1 cellular context compared by ENCODE assay signal in the genomic region with DNA sequence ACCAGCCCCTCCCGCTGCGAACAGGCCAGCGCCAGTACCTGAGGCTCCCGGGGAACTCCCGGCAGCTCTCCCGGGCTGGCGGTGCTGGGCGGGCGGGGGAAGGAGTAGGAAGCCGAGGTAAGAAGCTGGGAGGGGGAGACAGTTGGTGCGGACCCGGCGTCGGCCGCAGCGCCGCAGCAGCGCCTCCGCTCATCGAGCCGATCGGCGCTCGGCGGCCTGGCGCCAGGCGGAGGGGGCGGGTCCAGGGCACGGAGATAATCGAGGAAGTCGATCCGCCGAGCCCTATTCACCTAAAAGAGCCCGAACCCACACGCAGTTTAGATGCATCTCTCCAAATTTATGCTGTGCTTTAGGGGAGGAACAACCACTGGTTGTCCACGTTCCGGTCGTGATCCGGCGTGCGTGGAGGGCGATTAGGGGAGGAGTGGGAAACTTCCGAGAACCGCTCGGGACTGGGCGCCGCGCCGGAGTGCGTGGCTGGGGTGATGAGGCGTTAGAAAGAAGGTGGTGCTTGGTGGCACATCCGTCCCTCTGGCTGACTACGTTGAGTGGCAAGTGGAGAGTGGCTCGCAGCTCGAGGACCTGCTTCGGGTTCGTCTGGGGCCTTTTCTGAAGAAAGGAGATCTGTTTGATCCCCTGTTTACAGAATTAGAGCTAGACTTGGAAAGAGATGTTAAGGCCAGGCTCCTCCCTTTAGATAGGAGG.
TF ChIP-seq lines count a peak whose summit lies in the region.

A gene with protein sequence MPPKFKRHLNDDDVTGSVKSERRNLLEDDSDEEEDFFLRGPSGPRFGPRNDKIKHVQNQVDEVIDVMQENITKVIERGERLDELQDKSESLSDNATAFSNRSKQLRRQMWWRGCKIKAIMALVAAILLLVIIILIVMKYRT (minus strand): TSS at position 194 of the 705 bp plus-strand sequence. CDS start 3,651 bp downstream, outside the sequence.

TF ChIP-seq in HepG2, 621 proteins besides CTCF, POLR2A, EP300 and RAD21 (continued from another document and continues in another):
- TF ChIP-seq, protein P1, sequence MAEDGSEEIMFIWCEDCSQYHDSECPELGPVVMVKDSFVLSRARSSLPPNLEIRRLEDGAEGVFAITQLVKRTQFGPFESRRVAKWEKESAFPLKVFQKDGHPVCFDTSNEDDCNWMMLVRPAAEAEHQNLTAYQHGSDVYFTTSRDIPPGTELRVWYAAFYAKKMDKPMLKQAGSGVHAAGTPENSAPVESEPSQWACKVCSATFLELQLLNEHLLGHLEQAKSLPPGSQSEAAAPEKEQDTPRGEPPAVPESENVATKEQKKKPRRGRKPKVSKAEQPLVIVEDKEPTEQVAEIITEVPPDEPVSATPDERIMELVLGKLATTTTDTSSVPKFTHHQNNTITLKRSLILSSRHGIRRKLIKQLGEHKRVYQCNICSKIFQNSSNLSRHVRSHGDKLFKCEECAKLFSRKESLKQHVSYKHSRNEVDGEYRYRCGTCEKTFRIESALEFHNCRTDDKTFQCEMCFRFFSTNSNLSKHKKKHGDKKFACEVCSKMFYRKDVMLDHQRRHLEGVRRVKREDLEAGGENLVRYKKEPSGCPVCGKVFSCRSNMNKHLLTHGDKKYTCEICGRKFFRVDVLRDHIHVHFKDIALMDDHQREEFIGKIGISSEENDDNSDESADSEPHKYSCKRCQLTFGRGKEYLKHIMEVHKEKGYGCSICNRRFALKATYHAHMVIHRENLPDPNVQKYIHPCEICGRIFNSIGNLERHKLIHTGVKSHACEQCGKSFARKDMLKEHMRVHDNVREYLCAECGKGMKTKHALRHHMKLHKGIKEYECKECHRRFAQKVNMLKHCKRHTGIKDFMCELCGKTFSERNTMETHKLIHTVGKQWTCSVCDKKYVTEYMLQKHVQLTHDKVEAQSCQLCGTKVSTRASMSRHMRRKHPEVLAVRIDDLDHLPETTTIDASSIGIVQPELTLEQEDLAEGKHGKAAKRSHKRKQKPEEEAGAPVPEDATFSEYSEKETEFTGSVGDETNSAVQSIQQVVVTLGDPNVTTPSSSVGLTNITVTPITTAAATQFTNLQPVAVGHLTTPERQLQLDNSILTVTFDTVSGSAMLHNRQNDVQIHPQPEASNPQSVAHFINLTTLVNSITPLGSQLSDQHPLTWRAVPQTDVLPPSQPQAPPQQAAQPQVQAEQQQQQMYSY (CRISPR knock-in tag; IDR thresholded peaks at IDR 0.05): no peak
- TF ChIP-seq, protein P2, sequence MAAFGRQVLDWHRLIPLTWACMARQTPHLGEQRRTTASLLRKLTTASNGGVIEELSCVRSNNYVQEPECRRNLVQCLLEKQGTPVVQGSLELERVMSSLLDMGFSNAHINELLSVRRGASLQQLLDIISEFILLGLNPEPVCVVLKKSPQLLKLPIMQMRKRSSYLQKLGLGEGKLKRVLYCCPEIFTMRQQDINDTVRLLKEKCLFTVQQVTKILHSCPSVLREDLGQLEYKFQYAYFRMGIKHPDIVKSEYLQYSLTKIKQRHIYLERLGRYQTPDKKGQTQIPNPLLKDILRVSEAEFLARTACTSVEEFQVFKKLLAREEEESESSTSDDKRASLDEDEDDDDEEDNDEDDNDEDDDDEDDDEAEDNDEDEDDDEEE (CRISPR knock-in tag; IDR thresholded peaks at IDR 0.05): no peak
- TF ChIP-seq FOXA1 (IDR thresholded peaks at IDR 0.05) (no peak), FOXA1 (CRISPR knock-in tag; IDR thresholded peaks at IDR 0.05) (no peak), ELF1 (CRISPR knock-in tag; IDR thresholded peaks at IDR 0.05) (peak; percentile 67; the same call in 1 of the 2 replicates), SSRP1 (CRISPR knock-in tag; IDR thresholded peaks at IDR 0.05) (no peak), FOXC1 (CRISPR knock-in tag; IDR thresholded peaks at IDR 0.05; ENCODE audit: borderline replicate concordance) (peak; percentile 77; the same call in 1 of the 2 replicates), POLR2AphosphoS2 (IDR thresholded peaks at IDR 0.05; ENCODE audit: low read depth, low read length) (peak; percentile 99), ZNF652 (CRISPR knock-in tag; IDR thresholded peaks at IDR 0.05; ENCODE audit: borderline replicate concordance, low read depth) (no peak), ZNF326 (CRISPR knock-in tag; IDR thresholded peaks at IDR 0.05; ENCODE audit: borderline replicate concordance) (no peak), ZNF468 (CRISPR knock-in tag; IDR thresholded peaks at IDR 0.05) (0 out of 2 replicates have a peak, but pooled peaks have one; percentile 66), TAF1 (CRISPR knock-in tag; IDR thresholded peaks at IDR 0.05) (peak; percentile 90), ZSCAN31 (CRISPR knock-in tag; IDR thresholded peaks at IDR 0.05; ENCODE audit: low read depth) (0 out of 2 replicates have a peak, but pooled peaks have one; percentile 31), ZNF572 (CRISPR knock-in tag; IDR thresholded peaks at IDR 0.05) (no peak), REL (CRISPR knock-in tag; conservative IDR thresholded peaks at IDR 0.05) (no peak), ZNF556 (CRISPR knock-in tag; IDR thresholded peaks at IDR 0.05; ENCODE audit: borderline replicate concordance) (0 out of 2 replicates have a peak, but pooled peaks have one; percentile 28), RARG (CRISPR knock-in tag; IDR thresholded peaks at IDR 0.05; ENCODE audit: low read depth) (no peak), RBM22 (optimal IDR thresholded peaks at IDR 0.05; ENCODE audit: low read length) (no peak), BCL6 (CRISPR knock-in tag; IDR thresholded peaks at IDR 0.05) (peak; percentile 37; the same call in 1 of the 2 replicates), NKX3-1 (CRISPR knock-in tag; IDR thresholded peaks at IDR 0.05) (no peak), ZSCAN25 (CRISPR knock-in tag; IDR thresholded peaks at IDR 0.05) (no peak), HDAC1 (CRISPR knock-in tag; IDR thresholded peaks at IDR 0.05) (peak; percentile 79; the same call in 1 of the 2 replicates), HMG20A (CRISPR knock-in tag; IDR thresholded peaks at IDR 0.05; ENCODE audit: borderline replicate concordance) (0 out of 2 replicates have a peak, but pooled peaks have one; percentile 10), ZFP37 (CRISPR knock-in tag; IDR thresholded peaks at IDR 0.05; ENCODE audit: borderline replicate concordance) (0 out of 2 replicates have a peak, but pooled peaks have one; percentile 40), PRPF4 (IDR thresholded peaks at IDR 0.05; ENCODE audit: low read depth, low read length, poor library complexity, severe bottlenecking) (no peak), TBX2 (CRISPR knock-in tag; IDR thresholded peaks at IDR 0.05; ENCODE audit: borderline replicate concordance) (peak; percentile 85; the same call in 1 of the 2 replicates), PPARG (CRISPR knock-in tag; conservative IDR thresholded peaks at IDR 0.05) (no peak; the same call in 1 of the 2 replicates), ZNF709 (CRISPR knock-in tag; IDR thresholded peaks at IDR 0.05) (0 out of 2 replicates have a peak, but pooled peaks have one; percentile 54)
- TF ChIP-seq, protein P3, sequence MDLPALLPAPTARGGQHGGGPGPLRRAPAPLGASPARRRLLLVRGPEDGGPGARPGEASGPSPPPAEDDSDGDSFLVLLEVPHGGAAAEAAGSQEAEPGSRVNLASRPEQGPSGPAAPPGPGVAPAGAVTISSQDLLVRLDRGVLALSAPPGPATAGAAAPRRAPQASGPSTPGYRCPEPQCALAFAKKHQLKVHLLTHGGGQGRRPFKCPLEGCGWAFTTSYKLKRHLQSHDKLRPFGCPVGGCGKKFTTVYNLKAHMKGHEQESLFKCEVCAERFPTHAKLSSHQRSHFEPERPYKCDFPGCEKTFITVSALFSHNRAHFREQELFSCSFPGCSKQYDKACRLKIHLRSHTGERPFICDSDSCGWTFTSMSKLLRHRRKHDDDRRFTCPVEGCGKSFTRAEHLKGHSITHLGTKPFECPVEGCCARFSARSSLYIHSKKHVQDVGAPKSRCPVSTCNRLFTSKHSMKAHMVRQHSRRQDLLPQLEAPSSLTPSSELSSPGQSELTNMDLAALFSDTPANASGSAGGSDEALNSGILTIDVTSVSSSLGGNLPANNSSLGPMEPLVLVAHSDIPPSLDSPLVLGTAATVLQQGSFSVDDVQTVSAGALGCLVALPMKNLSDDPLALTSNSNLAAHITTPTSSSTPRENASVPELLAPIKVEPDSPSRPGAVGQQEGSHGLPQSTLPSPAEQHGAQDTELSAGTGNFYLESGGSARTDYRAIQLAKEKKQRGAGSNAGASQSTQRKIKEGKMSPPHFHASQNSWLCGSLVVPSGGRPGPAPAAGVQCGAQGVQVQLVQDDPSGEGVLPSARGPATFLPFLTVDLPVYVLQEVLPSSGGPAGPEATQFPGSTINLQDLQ (CRISPR knock-in tag; IDR thresholded peaks at IDR 0.05): no peak
- TF ChIP-seq, protein P4, sequence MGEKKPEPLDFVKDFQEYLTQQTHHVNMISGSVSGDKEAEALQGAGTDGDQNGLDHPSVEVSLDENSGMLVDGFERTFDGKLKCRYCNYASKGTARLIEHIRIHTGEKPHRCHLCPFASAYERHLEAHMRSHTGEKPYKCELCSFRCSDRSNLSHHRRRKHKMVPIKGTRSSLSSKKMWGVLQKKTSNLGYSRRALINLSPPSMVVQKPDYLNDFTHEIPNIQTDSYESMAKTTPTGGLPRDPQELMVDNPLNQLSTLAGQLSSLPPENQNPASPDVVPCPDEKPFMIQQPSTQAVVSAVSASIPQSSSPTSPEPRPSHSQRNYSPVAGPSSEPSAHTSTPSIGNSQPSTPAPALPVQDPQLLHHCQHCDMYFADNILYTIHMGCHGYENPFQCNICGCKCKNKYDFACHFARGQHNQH (CRISPR knock-in tag; IDR thresholded peaks at IDR 0.05): peak; percentile 60; the same call in 1 of the 2 replicates
- TF ChIP-seq, protein P5, sequence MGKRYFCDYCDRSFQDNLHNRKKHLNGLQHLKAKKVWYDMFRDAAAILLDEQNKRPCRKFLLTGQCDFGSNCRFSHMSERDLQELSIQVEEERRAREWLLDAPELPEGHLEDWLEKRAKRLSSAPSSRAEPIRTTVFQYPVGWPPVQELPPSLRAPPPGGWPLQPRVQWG (CRISPR knock-in tag; IDR thresholded peaks at IDR 0.05; ENCODE audit: borderline replicate concordance, low read depth): no peak
- TF ChIP-seq, protein P6, sequence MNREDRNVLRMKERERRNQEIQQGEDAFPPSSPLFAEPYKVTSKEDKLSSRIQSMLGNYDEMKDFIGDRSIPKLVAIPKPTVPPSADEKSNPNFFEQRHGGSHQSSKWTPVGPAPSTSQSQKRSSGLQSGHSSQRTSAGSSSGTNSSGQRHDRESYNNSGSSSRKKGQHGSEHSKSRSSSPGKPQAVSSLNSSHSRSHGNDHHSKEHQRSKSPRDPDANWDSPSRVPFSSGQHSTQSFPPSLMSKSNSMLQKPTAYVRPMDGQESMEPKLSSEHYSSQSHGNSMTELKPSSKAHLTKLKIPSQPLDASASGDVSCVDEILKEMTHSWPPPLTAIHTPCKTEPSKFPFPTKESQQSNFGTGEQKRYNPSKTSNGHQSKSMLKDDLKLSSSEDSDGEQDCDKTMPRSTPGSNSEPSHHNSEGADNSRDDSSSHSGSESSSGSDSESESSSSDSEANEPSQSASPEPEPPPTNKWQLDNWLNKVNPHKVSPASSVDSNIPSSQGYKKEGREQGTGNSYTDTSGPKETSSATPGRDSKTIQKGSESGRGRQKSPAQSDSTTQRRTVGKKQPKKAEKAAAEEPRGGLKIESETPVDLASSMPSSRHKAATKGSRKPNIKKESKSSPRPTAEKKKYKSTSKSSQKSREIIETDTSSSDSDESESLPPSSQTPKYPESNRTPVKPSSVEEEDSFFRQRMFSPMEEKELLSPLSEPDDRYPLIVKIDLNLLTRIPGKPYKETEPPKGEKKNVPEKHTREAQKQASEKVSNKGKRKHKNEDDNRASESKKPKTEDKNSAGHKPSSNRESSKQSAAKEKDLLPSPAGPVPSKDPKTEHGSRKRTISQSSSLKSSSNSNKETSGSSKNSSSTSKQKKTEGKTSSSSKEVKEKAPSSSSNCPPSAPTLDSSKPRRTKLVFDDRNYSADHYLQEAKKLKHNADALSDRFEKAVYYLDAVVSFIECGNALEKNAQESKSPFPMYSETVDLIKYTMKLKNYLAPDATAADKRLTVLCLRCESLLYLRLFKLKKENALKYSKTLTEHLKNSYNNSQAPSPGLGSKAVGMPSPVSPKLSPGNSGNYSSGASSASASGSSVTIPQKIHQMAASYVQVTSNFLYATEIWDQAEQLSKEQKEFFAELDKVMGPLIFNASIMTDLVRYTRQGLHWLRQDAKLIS (CRISPR knock-in tag; IDR thresholded peaks at IDR 0.05): no peak
- TF ChIP-seq, protein P7, sequence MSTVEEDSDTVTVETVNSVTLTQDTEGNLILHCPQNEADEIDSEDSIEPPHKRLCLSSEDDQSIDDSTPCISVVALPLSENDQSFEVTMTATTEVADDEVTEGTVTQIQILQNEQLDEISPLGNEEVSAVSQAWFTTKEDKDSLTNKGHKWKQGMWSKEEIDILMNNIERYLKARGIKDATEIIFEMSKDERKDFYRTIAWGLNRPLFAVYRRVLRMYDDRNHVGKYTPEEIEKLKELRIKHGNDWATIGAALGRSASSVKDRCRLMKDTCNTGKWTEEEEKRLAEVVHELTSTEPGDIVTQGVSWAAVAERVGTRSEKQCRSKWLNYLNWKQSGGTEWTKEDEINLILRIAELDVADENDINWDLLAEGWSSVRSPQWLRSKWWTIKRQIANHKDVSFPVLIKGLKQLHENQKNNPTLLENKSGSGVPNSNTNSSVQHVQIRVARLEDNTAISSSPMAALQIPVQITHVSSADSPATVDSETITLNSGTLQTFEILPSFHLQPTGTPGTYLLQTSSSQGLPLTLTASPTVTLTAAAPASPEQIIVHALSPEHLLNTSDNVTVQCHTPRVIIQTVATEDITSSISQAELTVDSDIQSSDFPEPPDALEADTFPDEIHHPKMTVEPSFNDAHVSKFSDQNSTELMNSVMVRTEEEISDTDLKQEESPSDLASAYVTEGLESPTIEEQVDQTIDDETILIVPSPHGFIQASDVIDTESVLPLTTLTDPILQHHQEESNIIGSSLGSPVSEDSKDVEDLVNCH (CRISPR knock-in tag; IDR thresholded peaks at IDR 0.05): no peak
- TF ChIP-seq, protein P8, sequence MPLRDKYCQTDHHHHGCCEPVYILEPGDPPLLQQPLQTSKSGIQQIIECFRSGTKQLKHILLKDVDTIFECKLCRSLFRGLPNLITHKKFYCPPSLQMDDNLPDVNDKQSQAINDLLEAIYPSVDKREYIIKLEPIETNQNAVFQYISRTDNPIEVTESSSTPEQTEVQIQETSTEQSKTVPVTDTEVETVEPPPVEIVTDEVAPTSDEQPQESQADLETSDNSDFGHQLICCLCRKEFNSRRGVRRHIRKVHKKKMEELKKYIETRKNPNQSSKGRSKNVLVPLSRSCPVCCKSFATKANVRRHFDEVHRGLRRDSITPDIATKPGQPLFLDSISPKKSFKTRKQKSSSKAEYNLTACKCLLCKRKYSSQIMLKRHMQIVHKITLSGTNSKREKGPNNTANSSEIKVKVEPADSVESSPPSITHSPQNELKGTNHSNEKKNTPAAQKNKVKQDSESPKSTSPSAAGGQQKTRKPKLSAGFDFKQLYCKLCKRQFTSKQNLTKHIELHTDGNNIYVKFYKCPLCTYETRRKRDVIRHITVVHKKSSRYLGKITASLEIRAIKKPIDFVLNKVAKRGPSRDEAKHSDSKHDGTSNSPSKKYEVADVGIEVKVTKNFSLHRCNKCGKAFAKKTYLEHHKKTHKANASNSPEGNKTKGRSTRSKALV (CRISPR knock-in tag; IDR thresholded peaks at IDR 0.05): no peak
- TF ChIP-seq, protein P9, sequence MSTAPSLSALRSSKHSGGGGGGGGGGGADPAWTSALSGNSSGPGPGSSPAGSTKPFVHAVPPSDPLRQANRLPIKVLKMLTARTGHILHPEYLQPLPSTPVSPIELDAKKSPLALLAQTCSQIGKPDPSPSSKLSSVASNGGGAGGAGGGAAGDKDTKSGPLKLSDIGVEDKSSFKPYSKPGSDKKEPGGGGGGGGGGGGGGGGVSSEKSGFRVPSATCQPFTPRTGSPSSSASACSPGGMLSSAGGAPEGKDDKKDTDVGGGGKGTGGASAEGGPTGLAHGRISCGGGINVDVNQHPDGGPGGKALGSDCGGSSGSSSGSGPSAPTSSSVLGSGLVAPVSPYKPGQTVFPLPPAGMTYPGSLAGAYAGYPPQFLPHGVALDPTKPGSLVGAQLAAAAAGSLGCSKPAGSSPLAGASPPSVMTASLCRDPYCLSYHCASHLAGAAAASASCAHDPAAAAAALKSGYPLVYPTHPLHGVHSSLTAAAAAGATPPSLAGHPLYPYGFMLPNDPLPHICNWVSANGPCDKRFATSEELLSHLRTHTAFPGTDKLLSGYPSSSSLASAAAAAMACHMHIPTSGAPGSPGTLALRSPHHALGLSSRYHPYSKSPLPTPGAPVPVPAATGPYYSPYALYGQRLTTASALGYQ (CRISPR knock-in tag; IDR thresholded peaks at IDR 0.05): no peak
